Comparison of ENCODE assay signal across 13 cellular contexts in the genomic region with DNA sequence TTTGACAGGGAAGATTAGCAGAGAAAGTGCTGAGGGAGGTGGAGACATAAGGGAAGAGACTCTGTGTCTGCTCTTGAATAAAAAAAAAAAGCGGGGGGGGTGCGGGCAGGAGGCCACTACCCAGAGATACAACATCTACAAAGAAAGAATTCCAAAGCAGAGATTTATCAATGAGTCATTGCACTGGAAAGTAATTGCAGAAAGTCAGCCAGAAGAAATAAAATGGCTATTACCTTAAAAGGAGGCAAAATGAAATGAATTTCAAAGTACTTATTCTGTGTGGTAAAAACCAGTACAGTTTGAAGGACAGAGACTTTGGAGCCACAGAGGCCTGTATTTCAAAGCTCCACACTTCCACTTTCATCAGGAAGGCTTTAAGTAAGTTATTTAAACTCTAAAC.
DNase-seq lines count a peak whose midpoint lies in the region; ATAC-seq, FAIRE-seq and TF ChIP-seq lines count a peak whose summit lies in the region.
"Had no signal": no experiment of that assay in that cellular context is flagged by ENCODE, and none has a peak within 500 bp of the region (broad histone marks: within the 10 kb centered on the region; RNA-seq: fewer than 3 reads in every experiment).

No MANE protein-coding gene starts in this region.

- peak overlapping the region; percentile 100 for H2BK20ac ChIP-seq in IMR-90 (ENCODE audit: low read depth, low read length)

- H3K9me3 Mint-ChIP-seq in natural killer cell, result peaks cover 6 to 11% of the 10 kb centered on the region in 2 donors

- no CpG with 5 or more reads among the region's 2 CpGs for WGBS in IMR-90 (ENCODE audit: extremely low coverage in 2 of 2, insufficient read length in 1 of 2), 2 experiments

- peak overlapping the region; percentile 100 for H3K18ac ChIP-seq in IMR-90 (ENCODE audit: low read depth, low read length)

- H2AFZ ChIP-seq in IMR-90 (replicated peaks; ENCODE audit: low read length, poor library complexity), result no peak overlapping the region

- H2BK15ac ChIP-seq in IMR-90 (ENCODE audit: low read depth, low read length), result peak overlapping the region; percentile 87; the same call in 1 of the 3 replicates

- DNase-seq in AG04449 (ENCODE audit: low read depth, low spot score) (peak; percentile 82), IMR-90 (peak; percentile 91), bronchial epithelial cell (ENCODE audit: low read depth) (peak; percentile 10), natural killer cell (no peak), NCI-H187 treated with DMSO at 0.1 percent for 48 hours (lab: John Stamatoyannopoulos, UW) (no peak)
- DNase-seq in activated naive CD4-positive, alpha-beta T cell treated with anti-CD3 and anti-CD28 coated beads, Interleukin-2, amount 50 U/mL, for 16 hours, result no peak
- DNase-seq: amniotic stem cell, small intestine had no signal

- no peaks in the 10 kb centered on the region for H3K36me3 Mint-ChIP-seq in natural killer cell

- CTCF ChIA-PET in AG04449 (lab: Yijun Ruan, JAX), result no interaction called here
- CTCF ChIA-PET in IMR-90 (lab: Yijun Ruan, JAX), result no interaction called here

- peak overlapping the region; percentile 100 for H2BK120ac ChIP-seq in IMR-90 (ENCODE audit: low read depth, low read length)

- peak overlapping the region; percentile 86; the same call in 1 of the 2 replicates for H3K9ac ChIP-seq in IMR-90 (ENCODE audit: low read depth, low read length)
- H3K9ac ChIP-seq: BLaER1 treated with 17β-estradiol and CSF1 and Interleukin-3, amounts not matched to agents 10 nM and 100 nM had no signal

- no peak for TF ChIP-seq RAD21 in IMR-90 (IDR thresholded peaks at IDR 0.05; ENCODE audit: low read length)

- H3K27me3 Mint-ChIP-seq in natural killer cell (ENCODE audit: low read depth in 2 of 2), result no peaks in the 10 kb centered on the region

- no peaks in the 10 kb centered on the region for H3K4me1 Mint-ChIP-seq in natural killer cell

- no peak overlapping the region for H3K4me3 ChIP-seq in AG04449 (ENCODE audit: low read depth, low read length)
- no peak overlapping the region for H3K4me3 ChIP-seq in IMR-90 (ENCODE audit: insufficient read depth, low read depth, low read length)
- no peak overlapping the region for H3K4me3 ChIP-seq in bronchial epithelial cell (ENCODE audit: low read depth, low read length)
- H3K4me3 ChIP-seq in muscle layer of duodenum (ENCODE audit: low read depth in 1 of 2, low read length in 2 of 2), result no peak overlapping the region
- H3K4me3 ChIP-seq: BLaER1 treated with 17β-estradiol and CSF1 and Interleukin-3, amounts not matched to agents 10 nM and 100 nM; lung had no signal

- H2AK5ac ChIP-seq in IMR-90 (ENCODE audit: low read depth, low read length), result no peak overlapping the region

- H3K23ac ChIP-seq in IMR-90 (ENCODE audit: low read depth, low read length), result peak overlapping the region; percentile 98; the same call in 1 of the 2 replicates

- peak; percentile 55 for ATAC-seq in IMR-90 (ENCODE audit: low read depth)
- ATAC-seq in natural killer cell, result no peak
- ATAC-seq in HG03521 (IDR thresholded peaks at IDR 0.05; ENCODE audit: unreplicated experiment), result no peak
- ATAC-seq: HepG2 had no signal

- H3K4me3 Mint-ChIP-seq in natural killer cell, result no peak overlapping the region

- POLR2A ChIA-PET in AG04449 (lab: Yijun Ruan, JAX), result no interaction called here
- POLR2A ChIA-PET in IMR-90 (lab: Charles Lee; ENCODE audit: unreplicated experiment), result no interaction called here

- BruUV-seq in IMR-90 (replicated peaks; lab: Mats Ljungman, UMichigan), result no TSS peak

- H3K9me3 ChIP-seq in IMR-90 (ENCODE audit: control insufficient read depth, insufficient read depth, low read length) (no peaks in the 10 kb centered on the region), muscle layer of duodenum (ENCODE audit: control insufficient read depth in 1 of 2, low read length in 2 of 2) (no peaks in the 10 kb centered on the region)
- H3K9me3 ChIP-seq: BLaER1 treated with 17β-estradiol and CSF1 and Interleukin-3, amounts not matched to agents 10 nM and 100 nM had no signal

- peak overlapping the region; percentile 98; the same call in 1 of the 2 replicates for H4K91ac ChIP-seq in IMR-90 (ENCODE audit: insufficient read depth, low read depth, low read length)

- H4K5ac ChIP-seq in IMR-90 (ENCODE audit: low read depth, low read length), result peak overlapping the region; percentile 92; the same call in 1 of the 2 replicates

- TF ChIP-seq CTCF in AG04449 (IDR thresholded peaks at IDR 0.05; ENCODE audit: insufficient read depth, low read length, missing control alignments) (no peak), IMR-90 (conservative IDR thresholded peaks at IDR 0.05; ENCODE audit: low read depth, low read length) (no peak), bronchial epithelial cell (IDR thresholded peaks at IDR 0.05; ENCODE audit: insufficient read depth, low read length, severe bottlenecking) (no peak), natural killer cell (IDR thresholded peaks at IDR 0.05) (no peak)

- intact Hi-C loops in IMR-90 (cut with micrococcal nuclease) (loop anchor here (1.0 to 5.0 kb wide), 3 partner anchors 29 to 187 kb away; no protein-coding TSS in a partner anchor), natural killer cell (cut with micrococcal nuclease) (no loop called here)

- H2BK5ac ChIP-seq in IMR-90 (ENCODE audit: low read depth, low read length, poor library complexity, severe bottlenecking), result peak overlapping the region; percentile 100

- H4K8ac ChIP-seq in IMR-90 (ENCODE audit: low read depth in 2 of 2, low read length in 2 of 2), result peak overlapping the region; percentile 97 to 98

- H3K4me2 ChIP-seq in IMR-90 (ENCODE audit: low read depth, low read length), result peak overlapping the region; percentile 94; the same call in 1 of the 2 replicates
- H3K4me2 ChIP-seq: BLaER1 treated with 17β-estradiol and CSF1 and Interleukin-3, amounts not matched to agents 10 nM and 100 nM had no signal

- no peaks in the 10 kb centered on the region for H3K36me3 ChIP-seq in IMR-90 (ENCODE audit: control insufficient read depth, insufficient read depth, low read length)
- H3K36me3 ChIP-seq in bronchial epithelial cell (ENCODE audit: control insufficient read depth, insufficient read depth, low read length), result no peaks in the 10 kb centered on the region
- H3K36me3 ChIP-seq in muscle layer of duodenum (ENCODE audit: control insufficient read depth in 1 of 2, insufficient read depth in 2 of 2, low read length in 2 of 2), result no peaks in the 10 kb centered on the region
- H3K36me3 ChIP-seq: BLaER1 treated with 17β-estradiol and CSF1 and Interleukin-3, amounts not matched to agents 10 nM and 100 nM had no signal

- H3K14ac ChIP-seq in IMR-90 (replicated peaks; ENCODE audit: low read depth, low read length), result peak overlapping the region; percentile 98

- H2AK9ac ChIP-seq in IMR-90 (replicated peaks; ENCODE audit: low read depth, low read length, poor library complexity), result no peak overlapping the region

- no peaks in the 10 kb centered on the region for H3K27me3 ChIP-seq in IMR-90 (ENCODE audit: control insufficient read depth, insufficient read depth, low read length)
- H3K27me3 ChIP-seq in bronchial epithelial cell (ENCODE audit: control insufficient read depth, insufficient read depth, low read length), result no peaks in the 10 kb centered on the region
- H3K27me3 ChIP-seq in muscle layer of duodenum (ENCODE audit: low read depth, low read length), result no peaks in the 10 kb centered on the region
- H3K27me3 ChIP-seq: BLaER1 treated with 17β-estradiol and CSF1 and Interleukin-3, amounts not matched to agents 10 nM and 100 nM had no signal

- TF ChIP-seq POLR2A in IMR-90 (IDR thresholded peaks at IDR 0.05; ENCODE audit: low read depth, low read length), result no peak

- peak overlapping the region; percentile 99 for H3K56ac ChIP-seq in IMR-90 (ENCODE audit: extremely low read depth, insufficient read depth, low read length)

- no peak for FAIRE-seq in bronchial epithelial cell (lab: Jason Lieb, UNC)
- FAIRE-seq: HepG2, small intestine had no signal

- no peaks in the 10 kb centered on the region for H4K20me1 ChIP-seq in IMR-90 (ENCODE audit: insufficient read depth, low read length)
- H4K20me1 ChIP-seq: BLaER1 treated with 17β-estradiol and CSF1 and Interleukin-3, amounts not matched to agents 10 nM and 100 nM had no signal

- peak overlapping the region; percentile 97; the same call in 1 of the 2 replicates for H3K4ac ChIP-seq in IMR-90 (ENCODE audit: low read depth, low read length)

- H3K79me1 ChIP-seq in IMR-90 (ENCODE audit: low read depth in 1 of 2, low read length in 2 of 2), result 0 out of 4 replicates have a peak, but pooled peaks cover 0 to 9% of the 10 kb centered on the region in 2 experiments

- peak overlapping the region; percentile 82 for H3K27ac ChIP-seq in IMR-90 (ENCODE audit: insufficient read depth, low read length)
- H3K27ac ChIP-seq in muscle layer of duodenum (ENCODE audit: low read length), result peak overlapping the region; percentile 57
- H3K27ac ChIP-seq: BLaER1 treated with 17β-estradiol and CSF1 and Interleukin-3, amounts not matched to agents 10 nM and 100 nM had no signal

- in situ Hi-C loops in IMR-90 (cut with MboI; ENCODE audit: low sequenced_read_pairs), result no loop called here

- dilution Hi-C loops in IMR-90 (cut with HindIII; ENCODE audit: low sequenced_read_pairs, unreplicated experiment), result no loop called here

- 0 out of 2 replicates have a peak, but pooled peaks cover 2% of the 10 kb centered on the region for H3K9me1 ChIP-seq in IMR-90 (ENCODE audit: insufficient read depth, low read length)

- H3K4me1 ChIP-seq in IMR-90 (ENCODE audit: control insufficient read depth, insufficient read depth, low read length) (peaks cover 13% of the 10 kb centered on the region), muscle layer of duodenum (ENCODE audit: control insufficient read depth in 1 of 2, insufficient read depth in 2 of 2, low read length in 2 of 2) (peaks cover 0 to 7% of the 10 kb centered on the region in 2 donors)
- H3K4me1 ChIP-seq: BLaER1 treated with 17β-estradiol and CSF1 and Interleukin-3, amounts not matched to agents 10 nM and 100 nM had no signal

- H3K27ac Mint-ChIP-seq in natural killer cell, result no peak overlapping the region

TF ChIP-seq in IMR-90, 13 proteins besides CTCF, POLR2A, EP300 and RAD21 (continues in another document):
- TF ChIP-seq CEBPB (IDR thresholded peaks at IDR 0.05; ENCODE audit: low read depth, low read length), result 0 out of 2 replicates have a peak, but pooled peaks have one; percentile 8
- TF ChIP-seq RFX5 (IDR thresholded peaks at IDR 0.05; ENCODE audit: low read depth, low read length), result no peak
- 0 out of 2 replicates have a peak, but pooled peaks have one; percentile 25 for TF ChIP-seq MAZ (IDR thresholded peaks at IDR 0.05; ENCODE audit: borderline replicate concordance, low read depth, low read length)
- peak; percentile 72; the same call in 1 of the 2 replicates for TF ChIP-seq FOS (IDR thresholded peaks at IDR 0.05; ENCODE audit: low read depth, low read length)

Comparison
In these comparisons a context has a peak if more than half of its experiments do, and no peak if none do; other contexts are left out.
1. DNase-seq: peak in AG04449 (single experiment), IMR-90 (single experiment) and bronchial epithelial cell (single experiment); none in activated naive CD4-positive, alpha-beta T cell treated with anti-CD3 and anti-CD28 coated beads, Interleukin-2, amount 50 U/mL, for 16 hours (single experiment), natural killer cell (single experiment) and NCI-H187 treated with DMSO at 0.1 percent for 48 hours (single experiment).